In genomic region chr5:14929293-14930065, GRCh38 we compare ENCODE assay signal across 19 cellular contexts.
"Had no signal": no experiment of that assay in that cellular context is flagged by ENCODE, and none has a peak within 500 bp of the region (broad histone marks: within the 10 kb centered on the region; RNA-seq: fewer than 3 reads in every experiment).

No MANE protein-coding gene starts in this region.

- H3K27ac ChIP-seq: esophagus muscularis mucosa, left ventricle myocardium inferior, pancreas, testis had no signal

- FAIRE-seq: bronchial epithelial cell, colon, pancreas, TTC549 had no signal

- H3K27me3 ChIP-seq: esophagus muscularis mucosa, pancreas, testis had no signal

- DNase-seq: activated effector memory CD4-positive, alpha-beta T cell treated with anti-CD3 and anti-CD28 coated beads, Interleukin-2, amount 50 U/mL, for 16 hours; activated naive CD8-positive, alpha-beta T cell treated with anti-CD3 and anti-CD28 coated beads for 36 hours; activated T-cell treated with anti-CD3 and anti-CD28 coated beads, Interleukin-2, amount 50 U/mL, for 24 hours; foreskin melanocyte; head of caudate nucleus; islet precursor cell; left ventricle myocardium inferior; mesendoderm; nephron progenitor cell; pancreas; stimulated activated CD4-positive, alpha-beta T cell treated with anti-CD3 and anti-CD28 coated beads, Interleukin-15, amount 100 ng/mL, for 24 hours; stimulated activated CD4-positive, alpha-beta T cell treated with anti-CD3 and anti-CD28 coated beads, Interleukin-4, amount 100 ng/mL, for 24 hours; stimulated activated naive CD8-positive, alpha-beta T cell treated with anti-CD3 and anti-CD28 coated beads, Interleukin-15, amount 100 ng/mL, for 72 hours; T-helper 17 cell; testis had no signal

- H3K36me3 ChIP-seq: esophagus muscularis mucosa, left ventricle myocardium inferior, pancreas had no signal

- H3K4me1 ChIP-seq: esophagus muscularis mucosa, pancreas had no signal

- ATAC-seq: pancreas; stimulated activated naive CD8-positive, alpha-beta T cell treated with anti-CD3 and anti-CD28 coated beads, Interleukin-15, amount 100 ng/mL, for 72 hours; T-helper 17 cell had no signal

- H3K4me3 ChIP-seq: esophagus muscularis mucosa, left ventricle myocardium inferior, pancreas, testis had no signal

- H3K9me3 ChIP-seq: esophagus muscularis mucosa, left ventricle myocardium inferior, pancreas, testis had no signal
